Comparison of ENCODE assay signal across 1 cellular context in genomic region chr1:31790140-31790539, GRCh38.
TF ChIP-seq lines count a peak whose summit lies in the region.

No MANE protein-coding gene starts in this region.

TF ChIP-seq in H1, 55 proteins besides CTCF, POLR2A, EP300 and RAD21:
- TF ChIP-seq HDAC2 (IDR thresholded peaks at IDR 0.05; ENCODE audit: borderline replicate concordance in 1 of 2, low read depth in 2 of 2, low read length in 2 of 2) (no peak), BCL11A (IDR thresholded peaks at IDR 0.05; ENCODE audit: low read depth in 2 of 2, low read length in 2 of 2) (no peak), SRF (IDR thresholded peaks at IDR 0.05; ENCODE audit: low read depth, low read length) (no peak), KDM4A (IDR thresholded peaks at IDR 0.05; ENCODE audit: low read depth, low read length, severe bottlenecking) (no peak), ZNF274 (IDR thresholded peaks at IDR 0.05; ENCODE audit: borderline replicate concordance, extremely low read depth, low read length) (no peak), GABPA (IDR thresholded peaks at IDR 0.05; ENCODE audit: borderline replicate concordance, insufficient read depth, low read length) (no peak), CREB1 (IDR thresholded peaks at IDR 0.05) (no peak), CTBP2 (IDR thresholded peaks at IDR 0.05; ENCODE audit: borderline replicate concordance, insufficient read depth, insufficient read length, low read length) (no peak), RXRA (IDR thresholded peaks at IDR 0.05; ENCODE audit: insufficient read depth, low read depth, low read length) (no peak), BACH1 (IDR thresholded peaks at IDR 0.05; ENCODE audit: low read length) (no peak), MAX (IDR thresholded peaks at IDR 0.05) (no peak), POLR2AphosphoS5 (IDR thresholded peaks at IDR 0.05; ENCODE audit: low read depth, low read length) (no peak), ATF3 (IDR thresholded peaks at IDR 0.05; ENCODE audit: insufficient read depth, low read depth, low read length) (no peak), JUN (IDR thresholded peaks at IDR 0.05; ENCODE audit: low read depth, low read length) (no peak), E2F6 (IDR thresholded peaks at IDR 0.05) (no peak)
- TF ChIP-seq, protein P1, sequence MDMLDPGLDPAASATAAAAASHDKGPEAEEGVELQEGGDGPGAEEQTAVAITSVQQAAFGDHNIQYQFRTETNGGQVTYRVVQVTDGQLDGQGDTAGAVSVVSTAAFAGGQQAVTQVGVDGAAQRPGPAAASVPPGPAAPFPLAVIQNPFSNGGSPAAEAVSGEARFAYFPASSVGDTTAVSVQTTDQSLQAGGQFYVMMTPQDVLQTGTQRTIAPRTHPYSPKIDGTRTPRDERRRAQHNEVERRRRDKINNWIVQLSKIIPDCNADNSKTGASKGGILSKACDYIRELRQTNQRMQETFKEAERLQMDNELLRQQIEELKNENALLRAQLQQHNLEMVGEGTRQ (IDR thresholded peaks at IDR 0.05; ENCODE audit: low read length), result no peak
